In genomic region chr2:215718426-215718825, GRCh38 we compare ENCODE assay signal across 21 cellular contexts.
DNase-seq lines count a peak whose midpoint lies in the region; ATAC-seq and TF ChIP-seq lines count a peak whose summit lies in the region.
"Had no signal": no experiment of that assay in that cellular context is flagged by ENCODE, and none has a peak within 500 bp of the region (broad histone marks: within the 10 kb centered on the region; RNA-seq: fewer than 3 reads in every experiment).

No MANE protein-coding gene starts in this region.

- H3K36me3 ChIP-seq in heart left ventricle = no peaks in the 10 kb centered on the region
- H3K36me3 ChIP-seq in esophagus muscularis mucosa = no peaks in the 10 kb centered on the region
- no peaks in the 10 kb centered on the region for H3K36me3 ChIP-seq in upper lobe of right lung
- no peaks in the 10 kb centered on the region for H3K36me3 ChIP-seq in suprapubic skin
- H3K36me3 ChIP-seq: BLaER1 had no signal

- H3K4me1 ChIP-seq in heart left ventricle (peaks cover 0 to 34% (median 17%) of the 10 kb centered on the region in 12 donors), esophagus muscularis mucosa (peaks cover 13 to 63% (median 54%) of the 10 kb centered on the region in 4 donors), upper lobe of right lung (peaks cover 25% of the 10 kb centered on the region), suprapubic skin (peaks cover 7% of the 10 kb centered on the region)
- H3K4me1 ChIP-seq: BLaER1 had no signal

- H3K36me3 Mint-ChIP-seq in mesothelial cell of epicardium = no peaks in the 10 kb centered on the region
- H3K36me3 Mint-ChIP-seq: natural killer cell treated with Interleukin-12 subunit alpha and Interleukin-12 subunit beta and Interleukin-15 and Interleukin-18, amount 100 ng/mL, for 72 hours; stimulated activated memory B cell treated with anti-CD40 and anti-IgM and Interleukin-4, amounts not matched to agents 10 μg/mL and 1 μg/mL and 100 μg/mL, for 72 hours had no signal

- no peak for ATAC-seq in heart left ventricle
- no peak for ATAC-seq in left ventricle myocardium superior
- no peak for ATAC-seq in upper lobe of right lung
- ATAC-seq in HG03469 (IDR thresholded peaks at IDR 0.05; ENCODE audit: unreplicated experiment) = no peak
- ATAC-seq: natural killer cell treated with Interleukin-12 subunit alpha and Interleukin-12 subunit beta and Interleukin-15 and Interleukin-18, amount 100 ng/mL, for 72 hours; stimulated activated memory B cell treated with anti-CD40 and anti-IgM and Interleukin-4, amounts not matched to agents 10 μg/mL and 1 μg/mL and 100 μg/mL, for 72 hours had no signal

- H3K9me3 ChIP-seq in heart left ventricle (no peaks in the 10 kb centered on the region), esophagus muscularis mucosa (no peaks in the 10 kb centered on the region), upper lobe of right lung (no peaks in the 10 kb centered on the region), suprapubic skin (no peaks in the 10 kb centered on the region)
- H3K9me3 ChIP-seq: BLaER1, Caco-2 had no signal

- TF ChIP-seq CTCF in heart left ventricle (IDR thresholded peaks at IDR 0.05) (no peak), esophagus muscularis mucosa (IDR thresholded peaks at IDR 0.05) (no peak), mesothelial cell of epicardium (IDR thresholded peaks at IDR 0.05; ENCODE audit: unreplicated experiment) (no peak), upper lobe of right lung (IDR thresholded peaks at IDR 0.05) (no peak), suprapubic skin (IDR thresholded peaks at IDR 0.05) (no peak)

- intact Hi-C loops in heart left ventricle (cut with DNase I) = loop anchor here in 5 of 10 donors (5.0 to 10.0 kb wide), 4 partner anchors 39 to 264 kb away; no protein-coding TSS in a partner anchor
- intact Hi-C loops in left ventricle myocardium superior (cut with micrococcal nuclease) = no loop called here
- intact Hi-C loops in esophagus muscularis mucosa (cut with DNase I) = no loop called here
- intact Hi-C loops in upper lobe of right lung (cut with DNase I) = no loop called here

- TF ChIP-seq POLR2A in heart left ventricle (IDR thresholded peaks at IDR 0.05) (no peak), esophagus muscularis mucosa (IDR thresholded peaks at IDR 0.05; ENCODE audit: low read depth) (no peak), suprapubic skin (IDR thresholded peaks at IDR 0.05) (no peak)

- no peaks in the 10 kb centered on the region for H3K27me3 ChIP-seq in heart left ventricle
- H3K27me3 ChIP-seq in esophagus muscularis mucosa = no peaks in the 10 kb centered on the region
- H3K27me3 ChIP-seq in upper lobe of right lung = no peaks in the 10 kb centered on the region
- H3K27me3 ChIP-seq in suprapubic skin = no peaks in the 10 kb centered on the region
- H3K27me3 ChIP-seq: BLaER1 had no signal

- H3K27me3 Mint-ChIP-seq in mesothelial cell of epicardium (ENCODE audit: low read depth) = no peaks in the 10 kb centered on the region

- H3K27ac ChIP-seq in heart left ventricle (peak overlapping the region in 9 of 12 donors; percentile 38 to 74 (median 53)), esophagus muscularis mucosa (replicated peaks in 1 of 4) (peak overlapping the region; percentile 76 to 82 (median 79)), upper lobe of right lung (peak overlapping the region; percentile 71), suprapubic skin (no peak overlapping the region)
- H3K27ac ChIP-seq: BLaER1 had no signal

- H3K4me3 ChIP-seq in heart left ventricle = peak overlapping the region in 3 of 12 donors; percentile 1 to 8 (median 4)
- H3K4me3 ChIP-seq in esophagus muscularis mucosa = peak overlapping the region in 1 of 4 donors; percentile 5
- no peak overlapping the region for H3K4me3 ChIP-seq in upper lobe of right lung
- no peak overlapping the region for H3K4me3 ChIP-seq in suprapubic skin
- H3K4me3 ChIP-seq: BLaER1 had no signal

- H3K4me1 Mint-ChIP-seq in mesothelial cell of epicardium = peaks cover 43% of the 10 kb centered on the region
- H3K4me1 Mint-ChIP-seq: stimulated activated memory B cell treated with anti-CD40 and anti-IgM and Interleukin-4, amounts not matched to agents 10 μg/mL and 1 μg/mL and 100 μg/mL, for 72 hours had no signal

- H3K4me3 Mint-ChIP-seq in mesothelial cell of epicardium = no peak overlapping the region
- H3K4me3 Mint-ChIP-seq: natural killer cell treated with Interleukin-12 subunit alpha and Interleukin-12 subunit beta and Interleukin-15 and Interleukin-18, amount 100 ng/mL, for 72 hours; stimulated activated memory B cell treated with anti-CD40 and anti-IgM and Interleukin-4, amounts not matched to agents 10 μg/mL and 1 μg/mL and 100 μg/mL, for 72 hours had no signal

- H3K9me3 Mint-ChIP-seq in mesothelial cell of epicardium = peaks cover 3% of the 10 kb centered on the region
- H3K9me3 Mint-ChIP-seq: natural killer cell treated with Interleukin-12 subunit alpha and Interleukin-12 subunit beta and Interleukin-15 and Interleukin-18, amount 100 ng/mL, for 72 hours had no signal

- DNase-seq in heart left ventricle = no peak
- DNase-seq in left ventricle myocardium superior = no peak
- no peak for DNase-seq in esophagus muscularis mucosa (ENCODE audit: extremely low spot score)
- no peak for DNase-seq in mesothelial cell of epicardium (ENCODE audit: low spot score in 2 of 2, unreplicated experiment in 2 of 2)
- DNase-seq in upper lobe of right lung = no peak
- DNase-seq in suprapubic skin (ENCODE audit: low spot score in 2 of 2) = no peak
- no peak for DNase-seq in NK-92 (lab: John Stamatoyannopoulos, UW; ENCODE audit: unreplicated experiment)
- DNase-seq: 8988T; activated CD4-positive, CD25-positive, alpha-beta regulatory T cell treated with anti-CD3 and anti-CD28 coated beads, Interleukin-2, amount 50 U/mL, for 72 hours; activated naive CD4-positive, alpha-beta T cell treated with Interleukin-2 at 50 U/mL for 16 hours; activated T-cell treated with anti-CD3 and anti-CD28 coated beads, Interleukin-2, amount 50 U/mL, for 48 hours; Caco-2; DMS79 treated with DMSO at 0.1 percent for 48 hours; effector CD4-positive, alpha-beta T cell; KG1; NCI-H146; stimulated activated CD4-positive, alpha-beta T cell treated with anti-CD3 and anti-CD28 coated beads, Interleukin-1b, Interleukin-23, amount 100 ng/mL, for 48 hours had no signal

- H3K27ac Mint-ChIP-seq in mesothelial cell of epicardium = peak overlapping the region; percentile 80
- H3K27ac Mint-ChIP-seq: natural killer cell treated with Interleukin-12 subunit alpha and Interleukin-12 subunit beta and Interleukin-15 and Interleukin-18, amount 100 ng/mL, for 72 hours; stimulated activated memory B cell treated with anti-CD40 and anti-IgM and Interleukin-4, amounts not matched to agents 10 μg/mL and 1 μg/mL and 100 μg/mL, for 72 hours had no signal

- 51 to 64% (median 56%) methylated on average over 2 of the region's 2 CpGs for WGBS in heart left ventricle, 4 donors
- 25% methylated on average over 2 of the region's 2 CpGs for WGBS in esophagus muscularis mucosa
- WGBS in suprapubic skin = 48% methylated on average over 2 of the region's 2 CpGs

- TF ChIP-seq EP300 in esophagus muscularis mucosa (IDR thresholded peaks at IDR 0.05) (no peak), suprapubic skin (IDR thresholded peaks at IDR 0.05) (no peak)
